Comparison of ENCODE assay signal across 21 cellular contexts in genomic region chr4:91519155-91519554, GRCh38.
"Had no signal": no experiment of that assay in that cellular context is flagged by ENCODE, and none has a peak within 500 bp of the region (broad histone marks: within the 10 kb centered on the region; RNA-seq: fewer than 3 reads in every experiment).

No MANE protein-coding gene starts in this region.

- H3K9me3 ChIP-seq: colonic mucosa had no signal

- H3K27ac Mint-ChIP-seq: immature natural killer cell had no signal

- H3K4me1 Mint-ChIP-seq: immature natural killer cell had no signal

- H3K4me3 Mint-ChIP-seq: immature natural killer cell had no signal

- H3K4me1 ChIP-seq: colonic mucosa, esophagus muscularis mucosa, foreskin keratinocyte, gastroesophageal sphincter, heart left ventricle, left lung, lower lobe of right lung had no signal

- DNase-seq: central memory CD4-positive, alpha-beta T cell; colonic mucosa; dermis blood vessel endothelial cell; dorsolateral prefrontal cortex; effector CD4-positive, alpha-beta T cell; effector memory CD4-positive, alpha-beta T cell; foreskin keratinocyte; hypothalamus; immature natural killer cell; islet precursor cell; kidney; left cardiac atrium; left lung; left ventricle myocardium superior; lower lobe of right lung; mesenchymal stem cell; midbrain had no signal

- ATAC-seq: foreskin keratinocyte, gastroesophageal sphincter, left cardiac atrium, left lung, left ventricle myocardium superior had no signal

- H3K27me3 ChIP-seq: colonic mucosa, dorsolateral prefrontal cortex, esophagus muscularis mucosa, foreskin keratinocyte, gastroesophageal sphincter, heart left ventricle, hepatocyte, left lung had no signal

- H3K36me3 ChIP-seq: colonic mucosa, esophagus muscularis mucosa, gastroesophageal sphincter, heart left ventricle, left lung, lower lobe of right lung had no signal

- H3K4me3 ChIP-seq: colonic mucosa, dorsolateral prefrontal cortex, esophagus muscularis mucosa, gastroesophageal sphincter, heart left ventricle, hepatocyte, left lung, lower lobe of right lung had no signal

- H3K27ac ChIP-seq: colonic mucosa, dorsolateral prefrontal cortex, esophagus muscularis mucosa, foreskin keratinocyte, gastroesophageal sphincter, heart left ventricle, hepatocyte, left lung, lower lobe of right lung had no signal
